In genomic region chr13:51585234-51585672, GRCh38 we compare ENCODE assay signal across 8 cellular contexts. TPM values are rescaled to one million over a fixed set of nuclear protein-coding genes. Genes with fewer than 3 reads are reported as not detected.
DNase-seq lines count a peak whose midpoint lies in the region; ATAC-seq and TF ChIP-seq lines count a peak whose summit lies in the region.

No MANE protein-coding gene starts in this region.

- peaks cover 62% of the 10 kb centered on the region for H3K4me1 Mint-ChIP-seq in brain

- no peaks in the 10 kb centered on the region for H3K27me3 ChIP-seq in lung (ENCODE audit: control insufficient read depth, insufficient read depth)
- no peaks in the 10 kb centered on the region for H3K27me3 ChIP-seq in upper lobe of left lung

- DNase-seq in EL (peak; percentile 25), NAMALWA (ENCODE audit: low spot score) (peak; percentile 43), lung (ENCODE audit: low spot score) (no peak), upper lobe of left lung (no peak), left lobe of liver (ENCODE audit: low spot score) (no peak)

- H3K4me3 Mint-ChIP-seq in brain: peak overlapping the region; percentile 91 to 98 (median 95)

- TF ChIP-seq CTCF in brain (conservative IDR thresholded peaks at IDR 0.05): no peak
- no peak for TF ChIP-seq CTCF in lung (IDR thresholded peaks at IDR 0.05; ENCODE audit: control extremely low read depth, extremely low read depth)
- TF ChIP-seq CTCF in upper lobe of left lung (IDR thresholded peaks at IDR 0.05): no peak

- H3K36me3 Mint-ChIP-seq in brain: no peaks in the 10 kb centered on the region

- peaks cover 2 to 18% of the 10 kb centered on the region in 2 donors for H3K4me1 ChIP-seq in lung (ENCODE audit: control insufficient read depth in 2 of 2, insufficient read depth in 2 of 2, low read length in 2 of 2)
- peaks cover 13 to 28% (median 17%) of the 10 kb centered on the region in 4 donors for H3K4me1 ChIP-seq in upper lobe of left lung

- WGBS in lung, 2 donors: 5 to 7% methylated on average over 8 of the region's 8 CpGs
- WGBS in upper lobe of left lung, 2 donors: 5 to 11% methylated on average over 8 of the region's 8 CpGs

- no peak for ATAC-seq in lung (ENCODE audit: insufficient read depth, low FRiP score)
- no peak for ATAC-seq in upper lobe of left lung (ENCODE audit: low FRiP score in 2 of 2)
- no peak for ATAC-seq in left lobe of liver
- no peak for ATAC-seq in HG02885 (IDR thresholded peaks at IDR 0.05; ENCODE audit: poor library complexity, unreplicated experiment)
- ATAC-seq in HG03469 (IDR thresholded peaks at IDR 0.05; ENCODE audit: unreplicated experiment): no peak

- no peaks in the 10 kb centered on the region for H3K36me3 ChIP-seq in lung (ENCODE audit: control insufficient read depth in 2 of 2, insufficient read depth in 2 of 2, low read length in 2 of 2)
- no peaks in the 10 kb centered on the region for H3K36me3 ChIP-seq in upper lobe of left lung

- H3K4me3 ChIP-seq in lung (peak overlapping the region; percentile 97), upper lobe of left lung (peak overlapping the region; percentile 81 to 96 (median 94))

- H3K27ac Mint-ChIP-seq in brain: peak overlapping the region; percentile 83 to 99 (median 91)

- H3K9me3 ChIP-seq in lung (ENCODE audit: control insufficient read depth in 2 of 2, insufficient read depth in 1 of 2, low read length in 1 of 2) (no peaks in the 10 kb centered on the region), upper lobe of left lung (no peaks in the 10 kb centered on the region)

- peak overlapping the region; percentile 86 to 94 for H3K27ac ChIP-seq in lung (ENCODE audit: low read depth in 1 of 2, low read length in 1 of 2)
- peak overlapping the region; percentile 89 to 94 (median 92) for H3K27ac ChIP-seq in upper lobe of left lung

- TF ChIP-seq EP300 in upper lobe of left lung (IDR thresholded peaks at IDR 0.05): no peak

- H3K27me3 Mint-ChIP-seq in brain: peaks cover 12% of the 10 kb centered on the region

- peaks cover 0 to 3% (median 0%) of the 10 kb centered on the region in 5 experiments for H3K9me3 Mint-ChIP-seq in brain

- TF ChIP-seq POLR2A in upper lobe of left lung (IDR thresholded peaks at IDR 0.05): peak in 1 of 4 donors; percentile 30

RNA-seq across cellular contexts. Expression of gene WDFY2, which starts 1.0 kb away (rescaled TPM):
- 2.8 TPM for polyA plus RNA-seq in brain (ENCODE audit: insufficient read depth, low read depth, low replicate concordance)
- total RNA-seq in lung: 10 to 100 TPM; 16.7 to 27.3 TPM
- polyA plus RNA-seq in lung: 1 to 10 TPM; 4.6 to 5.0 TPM
- total RNA-seq in upper lobe of left lung: 10 to 100 TPM; 13.4 to 34.0 (median 18.8) TPM
- 6.2 TPM for total RNA-seq in left lobe of liver

Comparison
In these comparisons a context has a peak if more than half of its experiments do, and no peak if none do; other contexts are left out.
1. DNase-seq: peak in EL (single experiment) and NAMALWA (single experiment); none in lung (single experiment), upper lobe of left lung (0 of 2) and left lobe of liver (single experiment).